Comparison of ENCODE assay signal across 8 cellular contexts in genomic region chr19:16587031-16588023, GRCh38. TPM values are rescaled to one million over a fixed set of nuclear protein-coding genes. Genes with fewer than 3 reads are reported as not detected.
A peak's percentile ranks its signal among the peaks of the same experiment; 100 is the strongest.
DNase-seq lines count a peak whose midpoint lies in the region; ATAC-seq and TF ChIP-seq lines count a peak whose summit lies in the region.

No MANE protein-coding gene starts in this region.

- H3K36me3 ChIP-seq in OCI-LY1 (ENCODE audit: insufficient read depth, low read length) (no peaks in the 10 kb centered on the region), cardiac muscle cell (no peaks in the 10 kb centered on the region)

- H3K27ac ChIP-seq in OCI-LY1 (ENCODE audit: low read depth, low read length, poor library complexity, severe bottlenecking): peak overlapping the region; percentile 100
- H3K27ac ChIP-seq in cardiac muscle cell: peak overlapping the region; percentile 79

- peak overlapping the region; percentile 92 for H3K9ac ChIP-seq in OCI-LY1 (ENCODE audit: low read length)

- POLR2A ChIA-PET in GM10248 (lab: Yijun Ruan, JAX): interaction anchor here (0.5 to 7.1 kb wide), 11 partner anchors 10 to 105 kb away, joined by 3 to 36 read pairs (median 5); partner anchors contain the start of genes MED26 and SLC35E1

- H3K4me2 ChIP-seq in OCI-LY1 (ENCODE audit: low read length): peak overlapping the region; percentile 72

- ATAC-seq in HG03460 (IDR thresholded peaks at IDR 0.05; ENCODE audit: unreplicated experiment): no peak

- H3K4me3 ChIP-seq in OCI-LY1 (ENCODE audit: low read depth, low read length, poor library complexity, severe bottlenecking): peak overlapping the region; percentile 72
- H3K4me3 ChIP-seq in cardiac muscle cell: no peak overlapping the region

- no peak overlapping the region for H2AFZ ChIP-seq in OCI-LY1 (ENCODE audit: low read length)

- H3F3A ChIP-seq in OCI-LY1 (ENCODE audit: insufficient read depth, low read length): no peaks in the 10 kb centered on the region; the same call in 1 of the 2 replicates

- H3K9me3 ChIP-seq in OCI-LY1 (ENCODE audit: low read length): no peaks in the 10 kb centered on the region
- no peaks in the 10 kb centered on the region for H3K9me3 ChIP-seq in cardiac muscle cell (ENCODE audit: low read depth)

- no peak for TF ChIP-seq CTCF in GM10248 (IDR thresholded peaks at IDR 0.05; ENCODE audit: control extremely low read depth, extremely low read depth, low read depth, missing control alignments)
- no peak for TF ChIP-seq CTCF in OCI-LY1 (IDR thresholded peaks at IDR 0.05; ENCODE audit: low read length)
- no peak for TF ChIP-seq CTCF in cardiac muscle cell (IDR thresholded peaks at IDR 0.05; ENCODE audit: low read depth, low read length)

- DNase-seq in GM10248 (ENCODE audit: extremely low spot score) (peak; percentile 37), cardiac muscle cell (ENCODE audit: low read depth in 1 of 2, low spot score in 1 of 2) (peak in 1 of 2 donors; percentile 63), putamen (ENCODE audit: low spot score) (no peak), middle frontal gyrus (ENCODE audit: extremely low spot score, low spot score) (no peak)
- peak; percentile 40 for DNase-seq in activated T-helper 9 cell treated with anti-CD3 and anti-CD28 coated beads, Interleukin-2, amount 50 U/mL, for 16 hours (ENCODE audit: low read depth)
- DNase-seq in stimulated activated CD4-positive, alpha-beta T cell treated with anti-CD3 and anti-CD28 coated beads, Interleukin-2, amount 100 ng/mL, for 24 hours: peak; percentile 56 to 66

- H3K9me2 ChIP-seq in OCI-LY1 (ENCODE audit: low read depth, low read length): no peaks in the 10 kb centered on the region

- CTCF ChIA-PET in GM10248 (lab: Yijun Ruan, JAX): interaction anchor here (0.7 to 1.9 kb wide), 9 partner anchors 10 to 41 kb away, joined by 3 to 8 read pairs (median 4); partner anchors contain the start of genes MED26 and SLC35E1

- H3K4me1 ChIP-seq in OCI-LY1 (ENCODE audit: insufficient read depth, low read length, severe bottlenecking) (peaks cover 99% of the 10 kb centered on the region), cardiac muscle cell (ENCODE audit: low read depth) (peaks cover 77% of the 10 kb centered on the region)

- H3K27me3 ChIP-seq in OCI-LY1 (ENCODE audit: insufficient read depth, low read length): no peaks in the 10 kb centered on the region
- H3K27me3 ChIP-seq in cardiac muscle cell: no peaks in the 10 kb centered on the region

- peaks cover 29% of the 10 kb centered on the region for H3K79me2 ChIP-seq in OCI-LY1 (ENCODE audit: insufficient read depth, low read length)

- no peaks in the 10 kb centered on the region for H4K20me1 ChIP-seq in OCI-LY1 (ENCODE audit: insufficient read depth, low read length)

RNA-seq across cellular contexts. Expression of gene SLC35E1, which starts 15.1 kb away (rescaled TPM):
- 22.5 and 25.3 TPM in 2 replicates for total RNA-seq in cardiac muscle cell
- polyA plus RNA-seq in cardiac muscle cell: 29.7 and 35.5 TPM in 2 replicates

RNA-seq across cellular contexts. Expression of gene MED26, which starts 40.7 kb away (rescaled TPM):
- total RNA-seq in cardiac muscle cell: 14.2 and 15.1 TPM in 2 replicates
- 5.9 and 9.1 TPM in 2 replicates for polyA plus RNA-seq in cardiac muscle cell

RNA-seq across cellular contexts. Expression of gene CHERP, which starts 45.1 kb away (rescaled TPM):
- total RNA-seq in cardiac muscle cell: 11.7 and 27.2 TPM in 2 replicates
- polyA plus RNA-seq in cardiac muscle cell: 60.0 and 76.3 TPM in 2 replicates

Comparison
In these comparisons a context has a peak if more than half of its experiments do, and no peak if none do; other contexts are left out.
1. DNase-seq: peak in GM10248 (single experiment), activated T-helper 9 cell treated with anti-CD3 and anti-CD28 coated beads, Interleukin-2, amount 50 U/mL, for 16 hours (single experiment) and stimulated activated CD4-positive, alpha-beta T cell treated with anti-CD3 and anti-CD28 coated beads, Interleukin-2, amount 100 ng/mL, for 24 hours (2 of 2); none in putamen (single experiment) and middle frontal gyrus (single experiment).